8 cellular contexts compared by ENCODE assay signal in genomic region chr3:152835311-152836102, GRCh38. TPM values are rescaled to one million over a fixed set of nuclear protein-coding genes. Genes with fewer than 3 reads are reported as not detected.
A peak's percentile ranks its signal among the peaks of the same experiment; 100 is the strongest.
DNase-seq lines count a peak whose midpoint lies in the region; ATAC-seq and TF ChIP-seq lines count a peak whose summit lies in the region.

No MANE protein-coding gene starts in this region.

- H3K4me2 ChIP-seq in GM23248 (ENCODE audit: unreplicated experiment) (peak overlapping the region; percentile 77), KMS-11 (peak overlapping the region; percentile 95)

- H3K4me1 Mint-ChIP-seq in activated CD4-positive, alpha-beta memory T cell treated with anti-CD3 and anti-CD28 coated beads for 36 hours (ENCODE audit: low read depth) = peaks cover 7% of the 10 kb centered on the region
- H3K4me1 Mint-ChIP-seq in neural crest cell (peaks cover 47% of the 10 kb centered on the region), HFFc6 (ENCODE audit: low read depth) (no peaks in the 10 kb centered on the region)

- H3K36me3 Mint-ChIP-seq in activated CD4-positive, alpha-beta memory T cell treated with anti-CD3 and anti-CD28 coated beads for 36 hours = no peaks in the 10 kb centered on the region
- peaks cover 11% of the 10 kb centered on the region for H3K36me3 Mint-ChIP-seq in neural crest cell (ENCODE audit: low read depth)
- peaks cover 6% of the 10 kb centered on the region; the same call in 1 of the 2 replicates for H3K36me3 Mint-ChIP-seq in HFFc6 (ENCODE audit: low read depth)

- DNase-seq in activated CD4-positive, CD25-positive, alpha-beta regulatory T cell (lab: John Stamatoyannopoulos, UW) = no peak
- peak; percentile 71 for DNase-seq in GM23248
- DNase-seq in activated CD4-positive, alpha-beta memory T cell treated with anti-CD3 and anti-CD28 coated beads for 36 hours = peak; percentile 38
- DNase-seq in foreskin keratinocyte = peak; percentile 37 to 61
- peak; percentile 55 for DNase-seq in neural crest cell (ENCODE audit: low read depth, low spot score)
- no peak for DNase-seq in HFFc6

- peak overlapping the region; percentile 74 for H3K4me3 Mint-ChIP-seq in activated CD4-positive, alpha-beta memory T cell treated with anti-CD3 and anti-CD28 coated beads for 36 hours
- H3K4me3 Mint-ChIP-seq in neural crest cell (peak overlapping the region; percentile 99), HFFc6 (no peak overlapping the region)

- H3K9ac ChIP-seq in GM23248 = no peak overlapping the region
- H3K9ac ChIP-seq in KMS-11 = peak overlapping the region; percentile 60; the same call in 1 of the 2 replicates

- H3K9me3 ChIP-seq in GM23248 (ENCODE audit: low read depth) = no peaks in the 10 kb centered on the region

- TF ChIP-seq CTCF in KMS-11 (conservative IDR thresholded peaks at IDR 0.05; ENCODE audit: low read depth, low read length) (no peak), foreskin keratinocyte (conservative IDR thresholded peaks at IDR 0.05) (peak; percentile 55), neural crest cell (conservative IDR thresholded peaks at IDR 0.05) (peak; percentile 51), HFFc6 (IDR thresholded peaks at IDR 0.05) (no peak)

- peak overlapping the region; percentile 72 for H3K4me3 ChIP-seq in GM23248
- peak overlapping the region; percentile 95 for H3K4me3 ChIP-seq in KMS-11 (IDR thresholded peaks at IDR 0.05; ENCODE audit: insufficient read depth, low read depth, low read length)

- in situ Hi-C loops in GM23248 (cut with MboI) = no loop called here

- H3F3A ChIP-seq in GM23248 (ENCODE audit: insufficient read depth) = no peaks in the 10 kb centered on the region

- WGBS in GM23248 (ENCODE audit: low coverage in 1 of 2, low lambda C conversion rate in 2 of 2, missing lambda C conversion rate in 2 of 2), 2 experiments = 5% methylated on average over 48 to 54 of the region's 74 CpGs

- H4K20me1 ChIP-seq in GM23248 (ENCODE audit: insufficient read depth) = no peaks in the 10 kb centered on the region
- no peaks in the 10 kb centered on the region for H4K20me1 ChIP-seq in KMS-11 (ENCODE audit: insufficient read depth)

- H3K27ac Mint-ChIP-seq in activated CD4-positive, alpha-beta memory T cell treated with anti-CD3 and anti-CD28 coated beads for 36 hours = no peak overlapping the region
- H3K27ac Mint-ChIP-seq in neural crest cell (ENCODE audit: unreplicated experiment) (peak overlapping the region; percentile 99), HFFc6 (no peak overlapping the region)

- intact Hi-C loops in activated CD4-positive, alpha-beta memory T cell treated with anti-CD3 and anti-CD28 coated beads for 36 hours (cut with micrococcal nuclease) = no loop called here

- H3K27me3 ChIP-seq in GM23248 (replicated peaks; ENCODE audit: insufficient read depth) (peaks cover 25% of the 10 kb centered on the region), KMS-11 (ENCODE audit: insufficient read depth, low read depth) (no peaks in the 10 kb centered on the region), foreskin keratinocyte (no peaks in the 10 kb centered on the region)

- H3K36me3 ChIP-seq in GM23248 (ENCODE audit: low read depth) (no peaks in the 10 kb centered on the region), KMS-11 (ENCODE audit: insufficient read depth) (no peaks in the 10 kb centered on the region)

- POLR2A ChIA-PET in activated CD4-positive, alpha-beta memory T cell treated with anti-CD3 and anti-CD28 coated beads for 36 hours (lab: Charles Lee) = no interaction called here

- H3K27ac ChIP-seq in GM23248 (no peak overlapping the region), KMS-11 (peak overlapping the region; percentile 51), foreskin keratinocyte (no peak overlapping the region)

- H3K9me3 Mint-ChIP-seq in activated CD4-positive, alpha-beta memory T cell treated with anti-CD3 and anti-CD28 coated beads for 36 hours = no peaks in the 10 kb centered on the region
- H3K9me3 Mint-ChIP-seq in neural crest cell (no peaks in the 10 kb centered on the region), HFFc6 (peaks cover 22% of the 10 kb centered on the region)

- H3K4me1 ChIP-seq in GM23248 (ENCODE audit: insufficient read depth) = no peaks in the 10 kb centered on the region
- peaks cover 8% of the 10 kb centered on the region for H3K4me1 ChIP-seq in KMS-11 (ENCODE audit: low read depth, poor library complexity, severe bottlenecking)
- H3K4me1 ChIP-seq in foreskin keratinocyte = peaks cover 15% of the 10 kb centered on the region

- peaks cover 38% of the 10 kb centered on the region for H3K27me3 Mint-ChIP-seq in activated CD4-positive, alpha-beta memory T cell treated with anti-CD3 and anti-CD28 coated beads for 36 hours
- H3K27me3 Mint-ChIP-seq in neural crest cell (ENCODE audit: low read depth) = peaks cover 11% of the 10 kb centered on the region
- H3K27me3 Mint-ChIP-seq in HFFc6 (ENCODE audit: insufficient read depth) = peaks cover 11% of the 10 kb centered on the region

- H3K9me2 ChIP-seq in GM23248 (ENCODE audit: insufficient read depth) = no peaks in the 10 kb centered on the region

- H3K79me2 ChIP-seq in GM23248 (ENCODE audit: insufficient read depth) (no peaks in the 10 kb centered on the region), KMS-11 (ENCODE audit: insufficient read depth, low read depth) (no peaks in the 10 kb centered on the region)

- CTCF ChIA-PET in activated CD4-positive, alpha-beta memory T cell treated with anti-CD3 and anti-CD28 coated beads for 36 hours (lab: Charles Lee) = interaction anchor here (0.5 to 0.9 kb wide), 2 partner anchors 40 to 150 kb away, joined by 3 read pairs; no protein-coding TSS in a partner anchor

- H2AFZ ChIP-seq in GM23248 (peak overlapping the region; percentile 88), KMS-11 (ENCODE audit: low read depth) (peak overlapping the region; percentile 94)

- peak; percentile 20 to 29 for ATAC-seq in activated CD4-positive, CD25-positive, alpha-beta regulatory T cell treated with anti-CD3 and anti-CD28 coated beads, Interleukin-2, amount 50 U/mL, for 24 hours
- peak; percentile 64 for ATAC-seq in foreskin keratinocyte

RNA-seq across cellular contexts. Expression of gene P2RY1, which starts 0.6 kb away (rescaled TPM):
- total RNA-seq in GM23248 (2014; rRNA removed; shearing (Covaris generic)) = 0.13 and 0.22 TPM in 2 replicates
- 0.09 TPM in 1 of 2 replicates, not detected in the other for polyA plus RNA-seq in GM23248 (2016; fragmentation: Nextera tagmentation; extraction: Ambion mirVana)
- under 1 TPM; 0.15 to 0.17 TPM for total RNA-seq in activated CD4-positive, alpha-beta memory T cell treated with anti-CD3 and anti-CD28 coated beads for 36 hours
- 1.7 and 1.8 TPM in 2 replicates for total RNA-seq in foreskin keratinocyte
- polyA plus RNA-seq in foreskin keratinocyte = 0.35 TPM in 2 replicates
- 8.6 and 9.0 TPM in 2 replicates for total RNA-seq in neural crest cell
- not detected for total RNA-seq in HFFc6 (2021; fragmentation: NEBNext Ultra II Directional; extraction: Animal tissue kit (Norgen Biotek cat#: 25700))

Comparison
In these comparisons a context has a peak if more than half of its experiments do, and no peak if none do; other contexts are left out.
1. DNase-seq: peak in GM23248 (single experiment), activated CD4-positive, alpha-beta memory T cell treated with anti-CD3 and anti-CD28 coated beads for 36 hours (single experiment), foreskin keratinocyte (2 of 2) and neural crest cell (single experiment); none in activated CD4-positive, CD25-positive, alpha-beta regulatory T cell (0 of 4) and HFFc6 (single experiment).
2. CTCF ChIP-seq: peak in foreskin keratinocyte (single experiment) and neural crest cell (single experiment); none in KMS-11 (single experiment) and HFFc6 (single experiment).